Comparison of ENCODE assay signal across 27 cellular contexts in genomic region chr19:19294914-19295313, GRCh38. TPM values are rescaled to one million over a fixed set of nuclear protein-coding genes. Genes with fewer than 3 reads are reported as not detected.
"Had no signal": no experiment of that assay in that cellular context is flagged by ENCODE, and none has a peak within 500 bp of the region (broad histone marks: within the 10 kb centered on the region; RNA-seq: fewer than 3 reads in every experiment).

No MANE protein-coding gene starts in this region.

- H3K4me3 ChIP-seq: lower lobe of right lung, pancreas, prostate gland, sigmoid colon, spleen, tibial nerve, uterus had no signal

- H3K9me3 Mint-ChIP-seq: immature natural killer cell; natural killer cell treated with Interleukin-12 subunit alpha and Interleukin-12 subunit beta and Interleukin-15 and Interleukin-18, amount 100 ng/mL, for 72 hours; neural crest cell; stimulated activated memory B cell treated with anti-CD40 and anti-IgM and Interleukin-4, amounts not matched to agents 10 μg/mL and 1 μg/mL and 100 μg/mL, for 72 hours; stimulated activated naive CD8-positive, alpha-beta T cell treated with anti-CD3 and anti-CD28 coated beads, Interleukin-15, amount 100 ng/mL, for 72 hours; type B pancreatic cell had no signal

- H3K27me3 Mint-ChIP-seq: naive B cell; natural killer cell treated with Interleukin-12 subunit alpha and Interleukin-12 subunit beta and Interleukin-15 and Interleukin-18, amount 100 ng/mL, for 72 hours; stimulated activated memory B cell treated with anti-CD40 and anti-IgM and Interleukin-4, amounts not matched to agents 10 μg/mL and 1 μg/mL and 100 μg/mL, for 72 hours; stimulated activated naive CD8-positive, alpha-beta T cell treated with anti-CD3 and anti-CD28 coated beads, Interleukin-15, amount 100 ng/mL, for 72 hours; type B pancreatic cell had no signal

- H3K4me1 ChIP-seq: lower lobe of right lung, pancreas, prostate gland, sigmoid colon, spleen, tibial nerve, uterus had no signal

- ATAC-seq: left ventricle myocardium superior; lower lobe of right lung; natural killer cell treated with Interleukin-12 subunit alpha and Interleukin-12 subunit beta and Interleukin-15 and Interleukin-18, amount 100 ng/mL, for 72 hours; pancreas; right cardiac atrium; stimulated activated memory B cell treated with anti-CD40 and anti-IgM and Interleukin-4, amounts not matched to agents 10 μg/mL and 1 μg/mL and 100 μg/mL, for 72 hours; stimulated activated naive CD8-positive, alpha-beta T cell treated with anti-CD3 and anti-CD28 coated beads, Interleukin-15, amount 100 ng/mL, for 72 hours had no signal

- H3K27me3 ChIP-seq: pancreas, sigmoid colon, spleen, tibial nerve, uterus had no signal

- DNase-seq: hypothalamus; immature natural killer cell; islet precursor cell; left ventricle myocardium superior; lower lobe of right lung; mammary epithelial cell; mesenchymal stem cell; naive B cell; nucleus accumbens; pancreas; retina; right cardiac atrium; sigmoid colon; small intestine; spleen; stimulated activated CD4-positive, alpha-beta T cell treated with anti-CD3 and anti-CD28 coated beads, Interleukin-4, amount 100 ng/mL, for 24 hours; stimulated activated naive CD4-positive, alpha-beta T cell treated with Interleukin-2 at 50 U/mL for 16 hours; stimulated activated naive CD8-positive, alpha-beta T cell treated with anti-CD3 and anti-CD28 coated beads, Interleukin-15, amount 100 ng/mL, for 72 hours; substantia nigra; uterus had no signal

- H3K4me1 Mint-ChIP-seq: immature natural killer cell; naive B cell; neural crest cell; stimulated activated naive CD8-positive, alpha-beta T cell treated with anti-CD3 and anti-CD28 coated beads, Interleukin-15, amount 100 ng/mL, for 72 hours had no signal

- H3K9me3 ChIP-seq: lower lobe of right lung, pancreas, prostate gland, uterus had no signal

- H3K36me3 ChIP-seq: prostate gland, uterus had no signal

- H3K27ac ChIP-seq: lower lobe of right lung, pancreas, prostate gland, sigmoid colon, spleen, tibial nerve, uterus had no signal

- H3K4me3 Mint-ChIP-seq: immature natural killer cell; natural killer cell treated with Interleukin-12 subunit alpha and Interleukin-12 subunit beta and Interleukin-15 and Interleukin-18, amount 100 ng/mL, for 72 hours; neural crest cell; stimulated activated memory B cell treated with anti-CD40 and anti-IgM and Interleukin-4, amounts not matched to agents 10 μg/mL and 1 μg/mL and 100 μg/mL, for 72 hours; stimulated activated naive CD8-positive, alpha-beta T cell treated with anti-CD3 and anti-CD28 coated beads, Interleukin-15, amount 100 ng/mL, for 72 hours; type B pancreatic cell had no signal

- H3K27ac Mint-ChIP-seq: natural killer cell treated with Interleukin-12 subunit alpha and Interleukin-12 subunit beta and Interleukin-15 and Interleukin-18, amount 100 ng/mL, for 72 hours; stimulated activated memory B cell treated with anti-CD40 and anti-IgM and Interleukin-4, amounts not matched to agents 10 μg/mL and 1 μg/mL and 100 μg/mL, for 72 hours; type B pancreatic cell had no signal

RNA-seq across cellular contexts. Expression of gene TM6SF2, which starts 21.8 kb away (rescaled TPM):
- total RNA-seq: mammary epithelial cell, mononuclear cell had no signal
